30 cellular contexts compared by ENCODE assay signal in genomic region chr13:27211271-27211670, GRCh38.
"Had no signal": no experiment of that assay in that cellular context is flagged by ENCODE, and none has a peak within 500 bp of the region (broad histone marks: within the 10 kb centered on the region; RNA-seq: fewer than 3 reads in every experiment).

No MANE protein-coding gene starts in this region.

- H3K27me3 Mint-ChIP-seq: activated CD4-positive, alpha-beta T cell treated with anti-CD3 and anti-CD28 coated beads, Interleukin-2, amount 10 ng/mL, durations not matched to agents 7 days and 5 days; activated T-cell treated with anti-CD3 and anti-CD28 coated beads, Interleukin-2, amount 50 U/mL, for 24 hours; brain; central memory CD8-positive, alpha-beta T cell had no signal

- H3K4me3 ChIP-seq: ascending aorta, breast epithelium, cardiac muscle cell, coronary artery, dorsolateral prefrontal cortex, gastrocnemius medialis, heart left ventricle had no signal

- H3K4me1 Mint-ChIP-seq: brain; central memory CD8-positive, alpha-beta T cell; endodermal cell had no signal

- H3K9me3 ChIP-seq: gastrocnemius medialis had no signal

- H3K27ac ChIP-seq: ascending aorta, breast epithelium, cardiac muscle cell, coronary artery, dorsolateral prefrontal cortex, foreskin keratinocyte, gastrocnemius medialis, heart left ventricle, VCaP had no signal

- H3K36me3 ChIP-seq: ascending aorta, breast epithelium, cardiac muscle cell, gastrocnemius medialis, heart left ventricle had no signal

- H3K4me3 Mint-ChIP-seq: activated CD4-positive, alpha-beta memory T cell treated with anti-CD3 and anti-CD28 coated beads, Interleukin-2, amount 10 ng/mL, durations not matched to agents 7 days and 5 days; activated CD4-positive, alpha-beta T cell treated with anti-CD3 and anti-CD28 coated beads, Interleukin-2, amount 10 ng/mL, durations not matched to agents 7 days and 5 days; activated naive CD4-positive, alpha-beta T cell treated with anti-CD3 and anti-CD28 coated beads, Interleukin-2, amount 10 ng/mL, durations not matched to agents 7 days and 5 days; activated naive CD8-positive, alpha-beta T cell treated with anti-CD3 and anti-CD28 coated beads, Interleukin-2, amount 10 ng/mL, durations not matched to agents 7 days and 5 days; activated T-cell treated with anti-CD3 and anti-CD28 coated beads, Interleukin-2, amount 50 U/mL, for 24 hours; activated T-cell treated with anti-CD3 and anti-CD28 coated beads, Interleukin-2, amount 50 U/mL, for 72 hours; brain; central memory CD8-positive, alpha-beta T cell; dendritic cell treated with granulocyte-macrophage colony-stimulating factor and Interleukin-4, amounts not matched to agents 40 ng/mL and 50 ng/mL, for 4 days; endodermal cell; WTC11 had no signal

- ATAC-seq: activated naive CD4-positive, alpha-beta T cell treated with anti-CD3 and anti-CD28 coated beads, Interleukin-2, amount 50 U/mL, for 72 hours; activated T-cell treated with anti-CD3 and anti-CD28 coated beads, Interleukin-2, amount 50 U/mL, for 72 hours; gastrocnemius medialis; heart left ventricle; WTC11 had no signal

- H3K9me3 Mint-ChIP-seq: activated CD4-positive, alpha-beta memory T cell treated with anti-CD3 and anti-CD28 coated beads, Interleukin-2, amount 10 ng/mL, durations not matched to agents 7 days and 5 days; activated naive CD4-positive, alpha-beta T cell treated with anti-CD3 and anti-CD28 coated beads, Interleukin-2, amount 10 ng/mL, durations not matched to agents 7 days and 5 days; central memory CD8-positive, alpha-beta T cell had no signal

- H3K4me1 ChIP-seq: ascending aorta, breast epithelium, foreskin keratinocyte, gastrocnemius medialis, heart left ventricle had no signal

- H3K27me3 ChIP-seq: ascending aorta, breast epithelium, cardiac muscle cell, dorsolateral prefrontal cortex, gastrocnemius medialis, heart left ventricle had no signal

- H3K36me3 Mint-ChIP-seq: activated naive CD4-positive, alpha-beta T cell treated with anti-CD3 and anti-CD28 coated beads, Interleukin-2, amount 10 ng/mL, durations not matched to agents 7 days and 5 days had no signal

- DNase-seq: activated CD4-positive, alpha-beta memory T cell treated with anti-CD3 and anti-CD28 coated beads, Interleukin-2, amount 10 ng/mL, durations not matched to agents 7 days and 5 days; activated CD4-positive, alpha-beta T cell treated with anti-CD3 and anti-CD28 coated beads for 1 hour; activated CD4-positive, alpha-beta T cell treated with anti-CD3 and anti-CD28 coated beads for 4 hours; activated CD4-positive, alpha-beta T cell treated with anti-CD3 and anti-CD28 coated beads, Interleukin-2, amount 10 ng/mL, durations not matched to agents 7 days and 5 days; activated CD4-positive, alpha-beta T cell treated with anti-CD3 and anti-CD28 coated beads, Interleukin-2, amount 50 U/mL, for 4 hours; activated CD8-positive, alpha-beta memory T cell treated with anti-CD3 and anti-CD28 coated beads, Interleukin-2, amount 50 U/mL, for 48 hours; activated naive CD4-positive, alpha-beta T cell; activated naive CD4-positive, alpha-beta T cell treated with anti-CD3 and anti-CD28 coated beads, Interleukin-2, amount 10 ng/mL, durations not matched to agents 7 days and 5 days; activated naive CD8-positive, alpha-beta T cell treated with anti-CD3 and anti-CD28 coated beads, Interleukin-2, amount 10 ng/mL, durations not matched to agents 7 days and 5 days; activated T-cell treated with anti-CD3 and anti-CD28 coated beads for 4 hours; activated T-cell treated with anti-CD3 and anti-CD28 coated beads, Interleukin-2, amount 50 U/mL, for 24 hours; activated T-cell treated with anti-CD3 and anti-CD28 coated beads, Interleukin-2, amount 50 U/mL, for 72 hours; dorsolateral prefrontal cortex; effector memory CD4-positive, alpha-beta T cell; endodermal cell; gastrocnemius medialis; glutamatergic neuron; heart left ventricle; T-helper 9 cell had no signal

- H3K27ac Mint-ChIP-seq: activated CD4-positive, alpha-beta memory T cell treated with anti-CD3 and anti-CD28 coated beads, Interleukin-2, amount 10 ng/mL, durations not matched to agents 7 days and 5 days; activated CD4-positive, alpha-beta T cell treated with anti-CD3 and anti-CD28 coated beads, Interleukin-2, amount 10 ng/mL, durations not matched to agents 7 days and 5 days; activated naive CD4-positive, alpha-beta T cell treated with anti-CD3 and anti-CD28 coated beads, Interleukin-2, amount 10 ng/mL, durations not matched to agents 7 days and 5 days; activated naive CD4-positive, alpha-beta T cell treated with anti-CD3 and anti-CD28 coated beads, Interleukin-2, amount 50 U/mL, for 72 hours; activated naive CD8-positive, alpha-beta T cell treated with anti-CD3 and anti-CD28 coated beads, Interleukin-2, amount 10 ng/mL, durations not matched to agents 7 days and 5 days; activated T-cell treated with anti-CD3 and anti-CD28 coated beads, Interleukin-2, amount 50 U/mL, for 24 hours; activated T-cell treated with anti-CD3 and anti-CD28 coated beads, Interleukin-2, amount 50 U/mL, for 72 hours; brain; dendritic cell treated with granulocyte-macrophage colony-stimulating factor and Interleukin-4, amounts not matched to agents 40 ng/mL and 50 ng/mL, for 4 days; endodermal cell; WTC11 had no signal
